8 cellular contexts compared by ENCODE assay signal in genomic region chr16:89923640-89924297, GRCh38. TPM values are rescaled to one million over a fixed set of nuclear protein-coding genes. Genes with fewer than 3 reads are reported as not detected.
DNase-seq lines count a peak whose midpoint lies in the region; ATAC-seq, FAIRE-seq and TF ChIP-seq lines count a peak whose summit lies in the region.

No MANE protein-coding gene starts in this region.

- peaks cover 0 to 3% of the 10 kb centered on the region in 2 donors for H3K36me3 Mint-ChIP-seq in stimulated activated naive B cell treated with anti-CD40 and anti-IgM and Interleukin-4, amounts not matched to agents 10 μg/mL and 1 μg/mL and 100 μg/mL, for 72 hours

- H3K4me3 ChIP-seq in Peyer's patch: peak overlapping the region; percentile 21 to 59 (median 53)
- H3K4me3 ChIP-seq in right cardiac atrium (ENCODE audit: low read length): peak overlapping the region; percentile 61

- H3K36me3 ChIP-seq in Peyer's patch: no peaks in the 10 kb centered on the region

- FAIRE-seq in H54 (lab: Jason Lieb, UNC): no peak

- no peak for TF ChIP-seq CTCF in Peyer's patch (IDR thresholded peaks at IDR 0.05)

- peaks cover 16 to 58% of the 10 kb centered on the region in 2 donors for H3K4me1 Mint-ChIP-seq in stimulated activated naive B cell treated with anti-CD40 and anti-IgM and Interleukin-4, amounts not matched to agents 10 μg/mL and 1 μg/mL and 100 μg/mL, for 72 hours

- DNase-seq in NCI-H1436 (lab: John Stamatoyannopoulos, UW): peak; percentile 30
- no peak for DNase-seq in NCI-H1436 treated with DMSO at 0.1 percent for 48 hours (lab: John Stamatoyannopoulos, UW)
- DNase-seq in Peyer's patch: peak in 1 of 3 donors; percentile 48
- peak in 1 of 3 donors; percentile 70 for DNase-seq in right cardiac atrium
- no peak for DNase-seq in stimulated activated naive B cell treated with anti-CD40 and anti-IgM and Interleukin-4, amounts not matched to agents 10 μg/mL and 1 μg/mL and 100 μg/mL, for 72 hours
- no peak for DNase-seq in H54 (ENCODE audit: insufficient read length, low spot score)
- no peak for DNase-seq in NCI-H2107 (lab: John Stamatoyannopoulos, UW)

- H3K9me3 Mint-ChIP-seq in stimulated activated naive B cell treated with anti-CD40 and anti-IgM and Interleukin-4, amounts not matched to agents 10 μg/mL and 1 μg/mL and 100 μg/mL, for 72 hours: no peaks in the 10 kb centered on the region

- peak overlapping the region in 2 of 4 donors; percentile 62 to 79 for H3K27ac ChIP-seq in Peyer's patch
- no peak overlapping the region for H3K27ac ChIP-seq in right cardiac atrium (ENCODE audit: low read length)

- TF ChIP-seq POLR2A in Peyer's patch (IDR thresholded peaks at IDR 0.05) (no peak), H54 (IDR thresholded peaks at IDR 0.05; ENCODE audit: low read depth, low read length) (no peak)

- peak overlapping the region; percentile 25 to 32 for H3K4me3 Mint-ChIP-seq in stimulated activated naive B cell treated with anti-CD40 and anti-IgM and Interleukin-4, amounts not matched to agents 10 μg/mL and 1 μg/mL and 100 μg/mL, for 72 hours

- no peak overlapping the region for H3K27ac Mint-ChIP-seq in stimulated activated naive B cell treated with anti-CD40 and anti-IgM and Interleukin-4, amounts not matched to agents 10 μg/mL and 1 μg/mL and 100 μg/mL, for 72 hours

- WGBS in right cardiac atrium: 3% methylated on average over 41 of the region's 41 CpGs

- ATAC-seq in right cardiac atrium: no peak
- ATAC-seq in stimulated activated naive B cell treated with anti-CD40 and anti-IgM and Interleukin-4, amounts not matched to agents 10 μg/mL and 1 μg/mL and 100 μg/mL, for 72 hours (replicated peaks): no peak
- no peak for ATAC-seq in GM19395 (IDR thresholded peaks at IDR 0.05; ENCODE audit: unreplicated experiment)

- H3K27me3 ChIP-seq in Peyer's patch: peaks cover 0 to 23% of the 10 kb centered on the region in 2 donors
- H3K27me3 ChIP-seq in right cardiac atrium (ENCODE audit: control insufficient read depth, insufficient read depth): no peaks in the 10 kb centered on the region

- H3K4me1 ChIP-seq in Peyer's patch (peaks cover 4 to 56% (median 31%) of the 10 kb centered on the region in 4 donors), right cardiac atrium (ENCODE audit: control insufficient read depth, insufficient read depth, low read length) (no peaks in the 10 kb centered on the region)

- peaks cover 47 to 68% of the 10 kb centered on the region in 2 donors for H3K27me3 Mint-ChIP-seq in stimulated activated naive B cell treated with anti-CD40 and anti-IgM and Interleukin-4, amounts not matched to agents 10 μg/mL and 1 μg/mL and 100 μg/mL, for 72 hours

- H3K9me3 ChIP-seq in Peyer's patch (peaks cover 0 to 6% (median 0%) of the 10 kb centered on the region in 4 donors), right cardiac atrium (ENCODE audit: control insufficient read depth, low read length) (no peaks in the 10 kb centered on the region)

- intact Hi-C loops in right cardiac atrium (cut with DNase I): no loop called here

RNA-seq across cellular contexts. Expression of gene TUBB3, which starts 0.6 kb away (rescaled TPM):
- total RNA-seq in Peyer's patch (10 to 100 TPM in 1 of 4 donors, 1 to 10 TPM in 3; 2.1 to 12.4 (median 4.6) TPM), right cardiac atrium (1 to 10 TPM; 1.1 to 6.6 (median 1.9) TPM)
- polyA plus RNA-seq in right cardiac atrium: 2.1 TPM

RNA-seq across cellular contexts. Expression of gene MC1R, which starts 5.1 kb away (rescaled TPM):
- total RNA-seq in Peyer's patch (10 to 100 TPM in 2 of 4 donors, 1 to 10 TPM in 2; 8.3 to 29.2 (median 11.2) TPM), right cardiac atrium (1 to 10 TPM; 1.3 to 2.6 (median 1.7) TPM)
- polyA plus RNA-seq in right cardiac atrium: 1.5 TPM

RNA-seq across cellular contexts. Expression of gene DEF8, which starts 24.8 kb away (rescaled TPM):
- 100 to 1,000 TPM in 1 of 4 donors, 10 to 100 TPM in 3; 28.4 to 237 (median 60.9) TPM for total RNA-seq in Peyer's patch
- total RNA-seq in right cardiac atrium: 10 to 100 TPM; 41.4 to 60.0 (median 47.4) TPM
- 65.4 TPM for polyA plus RNA-seq in right cardiac atrium

RNA-seq across cellular contexts. Expression of gene TCF25, which starts 50.4 kb away (rescaled TPM):
- total RNA-seq in Peyer's patch (100 to 1,000 TPM; 247 to 946 (median 371) TPM), right cardiac atrium (100 to 1,000 TPM in 3 of 4 donors, 10 to 100 TPM in 1; 97.2 to 137 (median 103) TPM)
- polyA plus RNA-seq in right cardiac atrium: 73.5 TPM
